Comparison of ENCODE assay signal across 1 cellular context in the genomic region with DNA sequence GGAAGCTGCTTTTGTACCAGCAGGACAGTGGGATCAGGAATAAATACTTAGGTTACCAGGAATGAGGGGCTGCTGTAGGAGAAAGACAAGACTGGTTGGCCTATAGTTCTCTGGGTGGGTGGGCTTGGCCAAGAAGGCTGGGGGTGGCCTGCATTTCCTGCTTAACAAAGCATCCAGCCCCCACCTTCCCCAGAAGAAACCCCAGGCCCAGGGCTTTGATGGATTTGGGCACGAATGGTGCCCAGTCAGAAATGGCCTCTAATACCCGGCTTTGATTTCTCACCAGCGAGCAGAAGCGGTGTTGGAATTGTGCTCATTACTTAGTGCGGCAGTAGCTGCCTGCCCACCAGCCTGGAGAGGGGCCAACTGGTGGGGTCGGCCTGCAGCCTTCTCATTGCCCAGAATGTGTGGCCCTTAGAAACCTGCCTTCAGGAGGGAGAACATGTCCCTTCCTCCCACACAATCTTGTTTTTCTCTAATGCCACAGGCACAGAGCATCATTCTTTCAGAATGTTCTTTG.
TF ChIP-seq lines count a peak whose summit lies in the region.

No MANE protein-coding gene starts in this region.

TF ChIP-seq in WTC11, 78 proteins besides CTCF, POLR2A, EP300 and RAD21 (continued from another document):
- TF ChIP-seq, protein P1, sequence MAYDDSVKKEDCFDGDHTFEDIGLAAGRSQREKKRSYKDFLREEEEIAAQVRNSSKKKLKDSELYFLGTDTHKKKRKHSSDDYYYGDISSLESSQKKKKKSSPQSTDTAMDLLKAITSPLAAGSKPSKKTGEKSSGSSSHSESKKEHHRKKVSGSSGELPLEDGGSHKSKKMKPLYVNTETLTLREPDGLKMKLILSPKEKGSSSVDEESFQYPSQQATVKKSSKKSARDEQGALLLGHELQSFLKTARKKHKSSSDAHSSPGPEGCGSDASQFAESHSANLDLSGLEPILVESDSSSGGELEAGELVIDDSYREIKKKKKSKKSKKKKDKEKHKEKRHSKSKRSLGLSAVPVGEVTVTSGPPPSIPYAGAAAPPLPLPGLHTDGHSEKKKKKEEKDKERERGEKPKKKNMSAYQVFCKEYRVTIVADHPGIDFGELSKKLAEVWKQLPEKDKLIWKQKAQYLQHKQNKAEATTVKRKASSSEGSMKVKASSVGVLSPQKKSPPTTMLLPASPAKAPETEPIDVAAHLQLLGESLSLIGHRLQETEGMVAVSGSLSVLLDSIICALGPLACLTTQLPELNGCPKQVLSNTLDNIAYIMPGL (CRISPR knock-in tag; IDR thresholded peaks at IDR 0.05): no peak
- no peak for TF ChIP-seq JAZF1 (CRISPR knock-in tag; IDR thresholded peaks at IDR 0.05)
- no peak for TF ChIP-seq ZNF423 (CRISPR knock-in tag; IDR thresholded peaks at IDR 0.05)
- TF ChIP-seq, protein P2, sequence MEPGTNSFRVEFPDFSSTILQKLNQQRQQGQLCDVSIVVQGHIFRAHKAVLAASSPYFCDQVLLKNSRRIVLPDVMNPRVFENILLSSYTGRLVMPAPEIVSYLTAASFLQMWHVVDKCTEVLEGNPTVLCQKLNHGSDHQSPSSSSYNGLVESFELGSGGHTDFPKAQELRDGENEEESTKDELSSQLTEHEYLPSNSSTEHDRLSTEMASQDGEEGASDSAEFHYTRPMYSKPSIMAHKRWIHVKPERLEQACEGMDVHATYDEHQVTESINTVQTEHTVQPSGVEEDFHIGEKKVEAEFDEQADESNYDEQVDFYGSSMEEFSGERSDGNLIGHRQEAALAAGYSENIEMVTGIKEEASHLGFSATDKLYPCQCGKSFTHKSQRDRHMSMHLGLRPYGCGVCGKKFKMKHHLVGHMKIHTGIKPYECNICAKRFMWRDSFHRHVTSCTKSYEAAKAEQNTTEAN (CRISPR knock-in tag; IDR thresholded peaks at IDR 0.05): no peak
